16 cellular contexts compared by ENCODE assay signal in the genomic region with DNA sequence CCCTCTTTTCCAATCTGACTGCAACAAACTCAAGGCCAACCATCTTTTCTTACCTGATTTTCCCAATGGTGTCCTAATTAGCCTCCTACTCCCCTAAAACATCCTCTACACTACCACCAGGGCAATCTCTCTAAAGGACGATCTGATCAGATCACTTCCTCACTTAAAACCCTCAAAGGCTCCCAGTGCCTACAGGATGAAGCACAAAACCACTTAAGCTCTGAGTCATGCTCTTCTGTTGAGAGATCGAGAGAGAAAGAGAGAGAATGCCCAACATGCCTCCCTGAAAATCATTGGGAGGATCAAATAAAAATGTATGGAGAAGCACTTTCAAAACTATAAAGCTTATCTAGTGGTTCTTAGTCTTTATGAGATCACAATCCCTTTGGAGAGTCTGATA.
DNase-seq lines count a peak whose midpoint lies in the region; ATAC-seq and TF ChIP-seq lines count a peak whose summit lies in the region.
"Had no signal": no experiment of that assay in that cellular context is flagged by ENCODE, and none has a peak within 500 bp of the region (broad histone marks: within the 10 kb centered on the region; RNA-seq: fewer than 3 reads in every experiment).

No MANE protein-coding gene starts in this region.

- no peak overlapping the region for H3K4me3 Mint-ChIP-seq in mesothelial cell of epicardium

- no peak for TF ChIP-seq CTCF in mesothelial cell of epicardium (IDR thresholded peaks at IDR 0.05; ENCODE audit: unreplicated experiment)

- no peaks in the 10 kb centered on the region for H3K9me3 ChIP-seq in aorta (ENCODE audit: control insufficient read depth, low read length)
- H3K9me3 ChIP-seq: SJSA1 had no signal

- no peak overlapping the region for H3K4me3 ChIP-seq in Jurkat, Clone E6-1 (ENCODE audit: low read length)
- no peak overlapping the region for H3K4me3 ChIP-seq in aorta (ENCODE audit: low read length in 2 of 2)
- H3K4me3 ChIP-seq: BLaER1, SJSA1 had no signal

- H3K27ac Mint-ChIP-seq in mesothelial cell of epicardium: no peak overlapping the region

- no peaks in the 10 kb centered on the region for H3K27me3 Mint-ChIP-seq in mesothelial cell of epicardium (ENCODE audit: low read depth)

- ATAC-seq in GM21367 (IDR thresholded peaks at IDR 0.05; ENCODE audit: unreplicated experiment): no peak
- no peak for ATAC-seq in HG03159 (IDR thresholded peaks at IDR 0.05; ENCODE audit: unreplicated experiment)
- no peak for ATAC-seq in aorta (ENCODE audit: low FRiP score)

- H3K36me3 Mint-ChIP-seq in mesothelial cell of epicardium: peaks cover 3% of the 10 kb centered on the region

- 60 to 62% methylated on average over 2 of the region's 2 CpGs for WGBS in aorta, 2 donors

- peak; percentile 18 for DNase-seq in AG20443 (ENCODE audit: low spot score)
- peak; percentile 6 for DNase-seq in Jurkat, Clone E6-1 (ENCODE audit: low read depth, low spot score)
- peak; percentile 20 for DNase-seq in RKO (ENCODE audit: low spot score)
- DNase-seq in kidney glomerular epithelial cell (lab: John Stamatoyannopoulos, UW): peak; percentile 14
- DNase-seq in mesothelial cell of epicardium (ENCODE audit: low spot score in 2 of 2, unreplicated experiment in 2 of 2): no peak
- DNase-seq in aorta: no peak
- DNase-seq: activated gamma-delta T cell treated with Interleukin-2 at 50 U/mL for 16 hours; brain microvascular endothelial cell; DND-41; effector CD4-positive, alpha-beta T cell; NCI-H146; stimulated activated CD4-positive, alpha-beta T cell treated with anti-CD3 and anti-CD28 coated beads, Interleukin-15, amount 100 ng/mL, for 24 hours had no signal

- intact Hi-C loops in aorta (cut with DNase I): loop anchor here in 1 of 2 donors (5.0 to 10.0 kb wide), 2 partner anchors 944 to 1362 kb away; no protein-coding TSS in a partner anchor

- no peak overlapping the region for H3K27ac ChIP-seq in aorta (ENCODE audit: low read depth in 1 of 2, low read length in 2 of 2)
- H3K27ac ChIP-seq: BLaER1, brain microvascular endothelial cell, SJSA1 had no signal

- H3K36me3 ChIP-seq in aorta (ENCODE audit: control insufficient read depth in 1 of 2, insufficient read depth in 2 of 2, low read length in 1 of 2): no peaks in the 10 kb centered on the region
- H3K36me3 ChIP-seq: BLaER1, brain microvascular endothelial cell, SJSA1 had no signal

- no peaks in the 10 kb centered on the region for H3K4me1 Mint-ChIP-seq in mesothelial cell of epicardium

- no peaks in the 10 kb centered on the region for H3K9me3 Mint-ChIP-seq in mesothelial cell of epicardium

- H3K4me1 ChIP-seq in aorta (ENCODE audit: control insufficient read depth in 1 of 2, insufficient read depth in 2 of 2, low read length in 2 of 2): peaks cover 0 to 1% of the 10 kb centered on the region in 2 donors
- H3K4me1 ChIP-seq: BLaER1, SJSA1 had no signal

- no peaks in the 10 kb centered on the region for H3K27me3 ChIP-seq in aorta (ENCODE audit: control insufficient read depth in 1 of 2, insufficient read depth in 2 of 2, low read length in 1 of 2)
- H3K27me3 ChIP-seq: BLaER1, brain microvascular endothelial cell, SJSA1 had no signal

Comparison
In these comparisons a context has a peak if more than half of its experiments do, and no peak if none do; other contexts are left out.
1. DNase-seq: peak in AG20443 (single experiment), Jurkat, Clone E6-1 (single experiment), RKO (single experiment) and kidney glomerular epithelial cell (single experiment); none in mesothelial cell of epicardium (0 of 2) and aorta (0 of 2).